20 cellular contexts compared by ENCODE assay signal in the genomic region with DNA sequence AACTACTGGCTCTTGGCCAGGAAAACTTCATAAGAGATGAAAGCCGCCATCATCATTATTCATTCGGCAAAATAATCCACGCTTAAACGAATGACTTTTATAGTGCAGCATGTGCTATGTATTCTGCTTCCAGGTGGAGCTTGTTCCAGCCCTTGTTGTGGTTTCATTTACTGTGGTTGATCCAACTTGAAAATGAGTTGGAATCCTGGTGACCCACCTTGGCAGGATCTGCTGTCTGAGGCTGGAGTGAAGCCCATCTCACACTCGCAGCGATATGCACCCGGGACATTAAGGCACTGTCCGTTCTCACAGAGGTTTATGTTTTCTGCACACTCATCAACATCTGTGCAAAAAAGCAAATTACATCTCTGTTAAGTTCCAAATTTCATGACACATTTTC.
A peak's percentile ranks its signal among the peaks of the same experiment; 100 is the strongest.
DNase-seq lines count a peak whose midpoint lies in the region; ATAC-seq, FAIRE-seq and TF ChIP-seq lines count a peak whose summit lies in the region.
"Had no signal": no experiment of that assay in that cellular context is flagged by ENCODE, and none has a peak within 500 bp of the region (broad histone marks: within the 10 kb centered on the region; RNA-seq: fewer than 3 reads in every experiment).

No MANE protein-coding gene starts in this region.

- H3K27ac ChIP-seq in right atrium auricular region (no peak overlapping the region), keratinocyte (ENCODE audit: control insufficient read depth, insufficient read depth, low read length) (no peak overlapping the region), testis (no peak overlapping the region), gastroesophageal sphincter (peak overlapping the region in 1 of 4 donors; percentile 16)
- H3K27ac ChIP-seq: 22Rv1; BLaER1 treated with 17β-estradiol and CSF1 and Interleukin-3, amounts not matched to agents 10 nM and 100 nM; RWPE1 had no signal

- H2AFZ ChIP-seq in keratinocyte (ENCODE audit: control insufficient read depth, low read length), result peak overlapping the region; percentile 20

- no peak overlapping the region for H3K4me2 ChIP-seq in keratinocyte (ENCODE audit: control insufficient read depth, extremely low read depth, insufficient read depth, low read depth, low read length)
- H3K4me2 ChIP-seq: BLaER1 treated with 17β-estradiol and CSF1 and Interleukin-3, amounts not matched to agents 10 nM and 100 nM had no signal

- H3K4me3 ChIP-seq in right atrium auricular region (no peak overlapping the region), bronchial epithelial cell (ENCODE audit: low read depth, low read length) (no peak overlapping the region), keratinocyte (ENCODE audit: control insufficient read depth in 2 of 3, extremely low read depth in 1 of 3, insufficient read depth in 2 of 3, low read depth in 1 of 3, low read length in 3 of 3) (no peak overlapping the region), testis (no peak overlapping the region), gastroesophageal sphincter (no peak overlapping the region)
- H3K4me3 ChIP-seq: BLaER1 treated with 17β-estradiol and CSF1 and Interleukin-3, amounts not matched to agents 10 nM and 100 nM; GM12878 had no signal

- H3K9me1 ChIP-seq in keratinocyte (ENCODE audit: control insufficient read depth, extremely low read depth, insufficient read depth, low read length), result no peaks in the 10 kb centered on the region

- dilution Hi-C loops in keratinocyte (cut with MboI; ENCODE audit: extremely low pct_ligation_motif_present, low sequenced_read_pairs), result no loop called here

- WGBS in testis, 2 donors, result 48 to 51% methylated on average over 8 of the region's 8 CpGs
- 19 to 25% methylated on average over 6 to 8 of the region's 8 CpGs for WGBS in gastroesophageal sphincter (ENCODE audit: low coverage in 1 of 2), 2 donors

- no peaks in the 10 kb centered on the region for H3K79me2 ChIP-seq in keratinocyte (ENCODE audit: control insufficient read depth, insufficient read depth, low read length)

- H3K27me3 ChIP-seq in right atrium auricular region (no peaks in the 10 kb centered on the region), bronchial epithelial cell (ENCODE audit: control insufficient read depth, insufficient read depth, low read length) (no peaks in the 10 kb centered on the region), keratinocyte (ENCODE audit: control insufficient read depth, extremely low read depth, insufficient read depth, low read length) (no peaks in the 10 kb centered on the region), testis (no peaks in the 10 kb centered on the region), gastroesophageal sphincter (no peaks in the 10 kb centered on the region)
- H3K27me3 ChIP-seq: BLaER1 treated with 17β-estradiol and CSF1 and Interleukin-3, amounts not matched to agents 10 nM and 100 nM had no signal

- no peaks in the 10 kb centered on the region for H4K20me1 ChIP-seq in keratinocyte (ENCODE audit: control insufficient read depth, extremely low read depth, insufficient read depth, low read length)
- H4K20me1 ChIP-seq: BLaER1 treated with 17β-estradiol and CSF1 and Interleukin-3, amounts not matched to agents 10 nM and 100 nM had no signal

- intact Hi-C loops in Right ventricle myocardium inferior (cut with DNase I), result no loop called here
- intact Hi-C loops in testis (cut with DNase I; ENCODE audit: low total_unique reads), result no loop called here

- DNase-seq in Right ventricle myocardium inferior (ENCODE audit: missing footprints) (no peak), right atrium auricular region (ENCODE audit: low spot score) (no peak), bronchial epithelial cell (ENCODE audit: low read depth) (no peak), keratinocyte (ENCODE audit: low read depth, low spot score) (no peak), testis (peak; percentile 45), NCI-H510A treated with DMSO at 0.1 percent for 48 hours (lab: John Stamatoyannopoulos, UW) (no peak)
- DNase-seq: Caco-2; CD4-positive, alpha-beta memory T cell; DND-41; Kasumi-1; NCI-H1417; NCI-H1694 treated with DMSO at 0.1 percent for 48 hours; NCI-H2081 treated with DMSO at 0.1 percent for 48 hours had no signal

- no peak for TF ChIP-seq EP300 in gastroesophageal sphincter (IDR thresholded peaks at IDR 0.05)

- TF ChIP-seq CTCF in right atrium auricular region (IDR thresholded peaks at IDR 0.05), result no peak
- no peak for TF ChIP-seq CTCF in bronchial epithelial cell (IDR thresholded peaks at IDR 0.05; ENCODE audit: insufficient read depth, low read length, severe bottlenecking)
- TF ChIP-seq CTCF in keratinocyte (optimal IDR thresholded peaks at IDR 0.05 in 1 of 3, IDR thresholded peaks at IDR 0.05 in 1 of 3, conservative IDR thresholded peaks at IDR 0.05 in 1 of 3; ENCODE audit: extremely low read depth in 1 of 3, insufficient read depth in 2 of 3, low read length in 3 of 3), result no peak
- TF ChIP-seq CTCF in testis (IDR thresholded peaks at IDR 0.05), result no peak
- TF ChIP-seq CTCF in gastroesophageal sphincter (IDR thresholded peaks at IDR 0.05), result no peak

- no peaks in the 10 kb centered on the region for H3K36me3 ChIP-seq in right atrium auricular region
- no peaks in the 10 kb centered on the region for H3K36me3 ChIP-seq in bronchial epithelial cell (ENCODE audit: control insufficient read depth, insufficient read depth, low read length)
- peaks cover 9 to 11% of the 10 kb centered on the region in 2 experiments for H3K36me3 ChIP-seq in keratinocyte (ENCODE audit: control insufficient read depth in 2 of 2, extremely low read depth in 1 of 2, insufficient read depth in 2 of 2, low read length in 2 of 2)
- no peaks in the 10 kb centered on the region for H3K36me3 ChIP-seq in testis (ENCODE audit: low read depth, missing control alignments)
- peaks cover 0 to 5% of the 10 kb centered on the region in 2 donors for H3K36me3 ChIP-seq in gastroesophageal sphincter
- H3K36me3 ChIP-seq: BLaER1 treated with 17β-estradiol and CSF1 and Interleukin-3, amounts not matched to agents 10 nM and 100 nM had no signal

- H3K9me3 ChIP-seq in right atrium auricular region (no peaks in the 10 kb centered on the region), keratinocyte (ENCODE audit: control insufficient read depth, low read depth, low read length) (no peaks in the 10 kb centered on the region), testis (no peaks in the 10 kb centered on the region), gastroesophageal sphincter (no peaks in the 10 kb centered on the region)
- H3K9me3 ChIP-seq: BLaER1 treated with 17β-estradiol and CSF1 and Interleukin-3, amounts not matched to agents 10 nM and 100 nM had no signal

- ATAC-seq in Right ventricle myocardium inferior, result peak; percentile 60
- no peak for ATAC-seq in gastroesophageal sphincter
- no peak for ATAC-seq in HG03520 (IDR thresholded peaks at IDR 0.05; ENCODE audit: unreplicated experiment)
- ATAC-seq: GM12878 had no signal

- peaks cover 0 to 10% of the 10 kb centered on the region in 2 donors for H3K4me1 ChIP-seq in right atrium auricular region
- no peaks in the 10 kb centered on the region for H3K4me1 ChIP-seq in keratinocyte (ENCODE audit: control insufficient read depth, extremely low read depth, insufficient read depth, low read length)
- H3K4me1 ChIP-seq in testis, result no peaks in the 10 kb centered on the region
- peaks cover 0 to 15% (median 3%) of the 10 kb centered on the region in 3 donors for H3K4me1 ChIP-seq in gastroesophageal sphincter
- H3K4me1 ChIP-seq: BLaER1 treated with 17β-estradiol and CSF1 and Interleukin-3, amounts not matched to agents 10 nM and 100 nM had no signal

- H3K9ac ChIP-seq in keratinocyte (ENCODE audit: control insufficient read depth, extremely low read depth, insufficient read depth, low read length), result no peak overlapping the region
- H3K9ac ChIP-seq: BLaER1 treated with 17β-estradiol and CSF1 and Interleukin-3, amounts not matched to agents 10 nM and 100 nM had no signal

- TF ChIP-seq POLR2A in testis (IDR thresholded peaks at IDR 0.05) (no peak), gastroesophageal sphincter (IDR thresholded peaks at IDR 0.05) (no peak)

- peak; percentile 50 for FAIRE-seq in bronchial epithelial cell (lab: Jason Lieb, UNC)
- FAIRE-seq in keratinocyte (lab: Jason Lieb, UNC), result no peak
- FAIRE-seq: GM12878, H54 had no signal
